Comparison of ENCODE assay signal across 10 cellular contexts in the genomic region with DNA sequence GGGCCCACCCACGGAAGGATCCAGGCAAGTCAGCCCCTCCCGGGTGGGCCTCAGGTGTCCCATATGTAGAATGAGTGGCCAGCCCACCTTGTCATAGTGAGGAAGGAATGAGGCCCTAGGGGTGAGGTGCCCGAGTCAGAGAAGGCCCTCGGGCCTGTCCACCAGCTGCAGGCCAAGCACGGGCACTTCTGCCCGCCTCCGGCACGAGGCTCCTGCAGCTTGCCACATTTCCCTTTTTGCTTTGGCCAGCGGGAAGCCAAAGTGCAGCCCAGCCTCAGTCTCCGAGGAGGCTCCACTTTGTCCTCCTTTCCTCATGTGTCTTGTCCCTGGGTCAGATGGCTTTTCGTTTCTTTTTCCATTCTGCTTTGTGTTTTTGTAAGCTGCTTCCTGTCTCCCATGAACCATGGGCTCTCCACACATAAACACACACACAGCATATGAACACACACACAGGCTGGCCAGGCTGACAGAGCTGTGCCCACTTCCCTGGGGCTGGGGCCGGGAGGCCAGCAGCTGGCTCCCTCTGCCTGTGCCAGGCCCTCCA.
A peak's percentile ranks its signal among the peaks of the same experiment; 100 is the strongest.
DNase-seq lines count a peak whose midpoint lies in the region; ATAC-seq and TF ChIP-seq lines count a peak whose summit lies in the region.
"Had no signal": no experiment of that assay in that cellular context is flagged by ENCODE, and none has a peak within 500 bp of the region (broad histone marks: within the 10 kb centered on the region; RNA-seq: fewer than 3 reads in every experiment).

No MANE protein-coding gene starts in this region.

- H3K36me3 ChIP-seq in right atrium auricular region, result peaks cover 9% of the 10 kb centered on the region
- H3K36me3 ChIP-seq in urinary bladder (ENCODE audit: insufficient read depth), result no peaks in the 10 kb centered on the region
- no peaks in the 10 kb centered on the region for H3K36me3 ChIP-seq in CD8-positive, alpha-beta memory T cell (ENCODE audit: insufficient read depth, low read length)

- H3K36me3 Mint-ChIP-seq in nephron (ENCODE audit: low read depth), result peaks cover 20% of the 10 kb centered on the region
- peaks cover 8 to 33% (median 9%) of the 10 kb centered on the region in 3 donors for H3K36me3 Mint-ChIP-seq in CD8-positive, alpha-beta memory T cell

- DNase-seq in Right ventricle myocardium inferior (ENCODE audit: missing footprints) (peak; percentile 53), right atrium auricular region (ENCODE audit: low spot score) (no peak), dorsolateral prefrontal cortex (no peak), G401 (ENCODE audit: low spot score) (no peak)
- no peak for DNase-seq in CD8-positive, alpha-beta memory T cell
- DNase-seq: activated CD4-positive, alpha-beta T cell treated with anti-CD3 and anti-CD28 coated beads for 48 hours had no signal

- TF ChIP-seq CTCF in right atrium auricular region (IDR thresholded peaks at IDR 0.05) (no peak), dorsolateral prefrontal cortex (IDR thresholded peaks at IDR 0.05 in 54 of 56, conservative IDR thresholded peaks at IDR 0.05 in 2 of 56; ENCODE audit: low read depth in 1 of 56, partially characterized antibody in 56 of 56) (no peak), nephron (IDR thresholded peaks at IDR 0.05; ENCODE audit: unreplicated experiment in 3 of 3) (no peak)

- intact Hi-C loops in Right ventricle myocardium inferior (cut with DNase I) (no loop called here), dorsolateral prefrontal cortex (cut with DNase I) (no loop called here)

- peak overlapping the region; percentile 57 to 86 (median 67) for H3K27ac Mint-ChIP-seq in nephron
- peak overlapping the region in 1 of 8 donors; percentile 37 for H3K27ac Mint-ChIP-seq in CD8-positive, alpha-beta memory T cell
- H3K27ac Mint-ChIP-seq: activated naive CD8-positive, alpha-beta T cell had no signal

- H3K4me1 Mint-ChIP-seq in nephron, result peaks cover 17% of the 10 kb centered on the region
- no peaks in the 10 kb centered on the region for H3K4me1 Mint-ChIP-seq in CD8-positive, alpha-beta memory T cell

- POLR2A ChIA-PET in CD8-positive, alpha-beta memory T cell (lab: Charles Lee), result no interaction called here

- H3K4me3 ChIP-seq in right atrium auricular region, result peak overlapping the region in 1 of 2 donors; percentile 21
- peak overlapping the region in 32 of 59 donors; percentile 1 to 50 (median 28) for H3K4me3 ChIP-seq in dorsolateral prefrontal cortex
- no peak overlapping the region for H3K4me3 ChIP-seq in urinary bladder (ENCODE audit: low read depth, low read length)
- no peak overlapping the region for H3K4me3 ChIP-seq in CD8-positive, alpha-beta memory T cell (ENCODE audit: low read length)

- ATAC-seq in Right ventricle myocardium inferior (no peak), GM19467 (IDR thresholded peaks at IDR 0.05; ENCODE audit: unreplicated experiment) (no peak)

- CTCF ChIA-PET in CD8-positive, alpha-beta memory T cell (lab: Charles Lee), result no interaction called here

- H3K9me3 ChIP-seq in right atrium auricular region, result peaks cover 0 to 6% of the 10 kb centered on the region in 2 donors
- no peaks in the 10 kb centered on the region for H3K9me3 ChIP-seq in CD8-positive, alpha-beta memory T cell (ENCODE audit: low read length)

- in situ Hi-C loops in G401 (cut with HindIII; ENCODE audit: low sequenced_read_pairs), result no loop called here

- H3K27me3 ChIP-seq in right atrium auricular region (no peaks in the 10 kb centered on the region), dorsolateral prefrontal cortex (no peaks in the 10 kb centered on the region)
- H3K27me3 ChIP-seq in CD8-positive, alpha-beta memory T cell (ENCODE audit: insufficient read depth, low read length, poor library complexity, severe bottlenecking), result no peaks in the 10 kb centered on the region

- H3K9me3 Mint-ChIP-seq in nephron, result peaks cover 5% of the 10 kb centered on the region
- H3K9me3 Mint-ChIP-seq in CD8-positive, alpha-beta memory T cell, result no peaks in the 10 kb centered on the region

- H3K4me3 Mint-ChIP-seq in nephron, result no peak overlapping the region
- H3K4me3 Mint-ChIP-seq in CD8-positive, alpha-beta memory T cell, result no peak overlapping the region
- H3K4me3 Mint-ChIP-seq: activated naive CD8-positive, alpha-beta T cell had no signal

- no peaks in the 10 kb centered on the region for H3K27me3 Mint-ChIP-seq in nephron (ENCODE audit: low read depth)
- peaks cover 0 to 4% of the 10 kb centered on the region in 2 donors for H3K27me3 Mint-ChIP-seq in CD8-positive, alpha-beta memory T cell
- H3K27me3 Mint-ChIP-seq: activated naive CD8-positive, alpha-beta T cell had no signal

- H3K27ac ChIP-seq in right atrium auricular region, result no peak overlapping the region
- H3K27ac ChIP-seq in dorsolateral prefrontal cortex, result peak overlapping the region in 57 of 59 donors; percentile 22 to 89 (median 79)
- peak overlapping the region; percentile 47 for H3K27ac ChIP-seq in urinary bladder (ENCODE audit: low read depth)
- no peak overlapping the region for H3K27ac ChIP-seq in CD8-positive, alpha-beta memory T cell (ENCODE audit: low read depth, low read length)

- 80% methylated on average over 12 of the region's 12 CpGs for WGBS in urinary bladder

- H3K4me1 ChIP-seq in right atrium auricular region, result peaks cover 0 to 16% of the 10 kb centered on the region in 2 donors
- no peaks in the 10 kb centered on the region for H3K4me1 ChIP-seq in urinary bladder (ENCODE audit: insufficient read depth)
- H3K4me1 ChIP-seq in CD8-positive, alpha-beta memory T cell (ENCODE audit: insufficient read depth, low read length), result no peaks in the 10 kb centered on the region

Comparison
In these comparisons a context has a peak if more than half of its experiments do, and no peak if none do; other contexts are left out.
1. H3K27ac ChIP-seq: peak in dorsolateral prefrontal cortex (57 of 59) and urinary bladder (single experiment); none in right atrium auricular region (0 of 2) and CD8-positive, alpha-beta memory T cell (single experiment).
2. H3K4me3 ChIP-seq: peak in dorsolateral prefrontal cortex (32 of 59); none in urinary bladder (single experiment) and CD8-positive, alpha-beta memory T cell (single experiment).